ENCODE assay signal across 20 cellular contexts in the genomic region with DNA sequence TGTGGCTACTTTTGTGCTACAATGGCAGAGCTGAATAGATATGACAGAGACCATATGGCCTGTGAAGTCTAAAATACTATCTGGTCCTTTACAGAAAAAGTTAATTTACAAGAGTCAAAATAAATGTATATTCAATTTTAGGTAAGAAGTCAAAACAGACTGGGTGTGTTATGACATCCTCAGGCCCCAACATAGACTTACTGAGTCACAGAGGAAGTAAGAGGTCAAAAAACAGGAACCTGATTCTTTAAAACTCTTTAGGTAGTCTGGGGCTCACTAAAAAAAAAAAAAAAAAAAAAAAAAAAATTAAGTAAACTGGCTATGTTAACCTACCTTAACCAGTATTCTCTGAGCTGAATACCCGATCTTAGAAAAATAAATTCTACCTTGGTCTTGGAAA. TPM values are rescaled to one million over a fixed set of nuclear protein-coding genes. Genes with fewer than 3 reads are reported as not detected.
DNase-seq lines count a peak whose midpoint lies in the region; ATAC-seq and TF ChIP-seq lines count a peak whose summit lies in the region.
"Had no signal": no experiment of that assay in that cellular context is flagged by ENCODE, and none has a peak within 500 bp of the region (broad histone marks: within the 10 kb centered on the region; RNA-seq: fewer than 3 reads in every experiment).

No MANE protein-coding gene starts in this region.

- no peaks in the 10 kb centered on the region for H3K79me2 ChIP-seq in OCI-LY3 (ENCODE audit: low read length)

- H3K27ac ChIP-seq in OCI-LY3 (ENCODE audit: low read length) (peak overlapping the region; percentile 64), breast epithelium (no peak overlapping the region)
- H3K27ac ChIP-seq: 22Rv1, prostate gland, SK-N-MC, testis had no signal

- no peak overlapping the region for H3K9ac ChIP-seq in OCI-LY3 (ENCODE audit: low read length)

- peaks cover 9% of the 10 kb centered on the region for H3K4me1 Mint-ChIP-seq in type B pancreatic cell (ENCODE audit: unreplicated experiment)

- peak overlapping the region; percentile 87 for H2AFZ ChIP-seq in OCI-LY3 (ENCODE audit: low read depth, low read length)

- H3K27ac Mint-ChIP-seq in type B pancreatic cell = no peak overlapping the region
- H3K27ac Mint-ChIP-seq: activated naive CD4-positive, alpha-beta T cell treated with anti-CD3 and anti-CD28 coated beads for 36 hours; CD4-positive, alpha-beta T cell; nephron progenitor cell had no signal

- H3K9me3 ChIP-seq in OCI-LY3 (ENCODE audit: insufficient read depth, low read length) (no peaks in the 10 kb centered on the region), breast epithelium (no peaks in the 10 kb centered on the region)
- H3K9me3 ChIP-seq: prostate gland, testis had no signal

- no peaks in the 10 kb centered on the region for H3K27me3 Mint-ChIP-seq in type B pancreatic cell
- H3K27me3 Mint-ChIP-seq: CD4-positive, alpha-beta T cell had no signal

- peaks cover 10% of the 10 kb centered on the region for H3K36me3 Mint-ChIP-seq in type B pancreatic cell

- no peaks in the 10 kb centered on the region for H4K20me1 ChIP-seq in OCI-LY3 (ENCODE audit: insufficient read depth, low read length)

- no peaks in the 10 kb centered on the region for H3K9me3 Mint-ChIP-seq in type B pancreatic cell
- H3K9me3 Mint-ChIP-seq: activated naive CD4-positive, alpha-beta T cell treated with anti-CD3 and anti-CD28 coated beads for 36 hours; CD4-positive, alpha-beta T cell; nephron progenitor cell had no signal

- ATAC-seq in activated CD4-positive, CD25-positive, alpha-beta regulatory T cell treated with anti-CD3 and anti-CD28 coated beads, Interleukin-2, amount 50 U/mL, for 24 hours = peak; percentile 30 to 53
- ATAC-seq in HG02852 (IDR thresholded peaks at IDR 0.05; ENCODE audit: unreplicated experiment) (no peak), GM21515 (IDR thresholded peaks at IDR 0.05; ENCODE audit: unreplicated experiment) (no peak)
- ATAC-seq: HepG2 had no signal

- H3K4me2 ChIP-seq in OCI-LY3 (ENCODE audit: low read length) = peak overlapping the region; percentile 36

- no peak for DNase-seq in activated CD4-positive, CD25-positive, alpha-beta regulatory T cell (lab: John Stamatoyannopoulos, UW)
- DNase-seq in choroid plexus epithelial cell (ENCODE audit: low read depth) (peak; percentile 5), breast epithelium (ENCODE audit: low spot score in 2 of 2) (no peak), type B pancreatic cell (ENCODE audit: extremely low spot score, unreplicated experiment) (no peak)
- DNase-seq: activated CD4-positive, alpha-beta T cell treated with anti-CD3 and anti-CD28 coated beads, Interleukin-2, amount 50 U/mL, for 48 hours; activated naive CD4-positive, alpha-beta T cell treated with anti-CD3 and anti-CD28 coated beads for 36 hours; activated T-cell treated with anti-CD3 and anti-CD28 coated beads, Interleukin-2, amount 50 U/mL, for 1 hour; anterior cingulate cortex; CD4-positive, alpha-beta T cell; NCI-H2081; nephron progenitor cell; testis had no signal

- H3K4me3 ChIP-seq in OCI-LY3 (ENCODE audit: low read length) = 0 out of 2 replicates have a peak overlapping the region, but pooled peaks have one; percentile 5
- H3K4me3 ChIP-seq in choroid plexus epithelial cell (ENCODE audit: low read depth, low read length) = no peak overlapping the region
- H3K4me3 ChIP-seq in breast epithelium = no peak overlapping the region
- H3K4me3 ChIP-seq: prostate gland, SK-N-MC, testis had no signal

- H3K36me3 ChIP-seq in OCI-LY3 (replicated peaks; ENCODE audit: low read depth, low read length) (no peaks in the 10 kb centered on the region), breast epithelium (no peaks in the 10 kb centered on the region)
- H3K36me3 ChIP-seq: prostate gland had no signal

- no peak overlapping the region for H3K4me3 Mint-ChIP-seq in type B pancreatic cell
- H3K4me3 Mint-ChIP-seq: activated naive CD4-positive, alpha-beta T cell treated with anti-CD3 and anti-CD28 coated beads for 36 hours; CD4-positive, alpha-beta T cell; nephron progenitor cell had no signal

- H3K4me1 ChIP-seq in OCI-LY3 (ENCODE audit: low read length) = peaks cover 24% of the 10 kb centered on the region
- no peaks in the 10 kb centered on the region for H3K4me1 ChIP-seq in breast epithelium
- H3K4me1 ChIP-seq: prostate gland, testis had no signal

- no peak for TF ChIP-seq CTCF in OCI-LY3 (IDR thresholded peaks at IDR 0.05; ENCODE audit: low read depth, low read length)
- TF ChIP-seq CTCF in choroid plexus epithelial cell (conservative IDR thresholded peaks at IDR 0.05; ENCODE audit: low read depth, low read length) = no peak
- no peak for TF ChIP-seq CTCF in breast epithelium (IDR thresholded peaks at IDR 0.05)
- TF ChIP-seq CTCF in type B pancreatic cell (conservative IDR thresholded peaks at IDR 0.05) = no peak

- intact Hi-C loops in breast epithelium (cut with DNase I; ENCODE audit: low total_unique reads) = no loop called here

- H3K27me3 ChIP-seq in OCI-LY3 (ENCODE audit: low read depth, low read length) (no peaks in the 10 kb centered on the region), breast epithelium (no peaks in the 10 kb centered on the region)
- H3K27me3 ChIP-seq: testis had no signal

- no peak for TF ChIP-seq POLR2A in breast epithelium (IDR thresholded peaks at IDR 0.05)

RNA-seq across cellular contexts. Expression of gene DNAAF4, which starts 13.1 kb away (rescaled TPM):
- total RNA-seq in breast epithelium = 1 to 10 TPM; 1.3 to 3.9 (median 3.5) TPM
- 2.6 and 5.4 TPM in 2 replicates for total RNA-seq in type B pancreatic cell (ENCODE audit: low replicate concordance)

Comparison
In these comparisons a context has a peak if more than half of its experiments do, and no peak if none do; other contexts are left out.
1. ATAC-seq: peak in activated CD4-positive, CD25-positive, alpha-beta regulatory T cell treated with anti-CD3 and anti-CD28 coated beads, Interleukin-2, amount 50 U/mL, for 24 hours (2 of 2); none in HG02852 (single experiment) and GM21515 (single experiment).